Comparison of ENCODE assay signal across 31 cellular contexts in genomic region chr14:54660712-54661111, GRCh38.
"Had no signal": no experiment of that assay in that cellular context is flagged by ENCODE, and none has a peak within 500 bp of the region (broad histone marks: within the 10 kb centered on the region; RNA-seq: fewer than 3 reads in every experiment).

No MANE protein-coding gene starts in this region.

- H3K27me3 Mint-ChIP-seq: brain had no signal

- FAIRE-seq: astrocyte, RCC 7860 had no signal

- H3K27ac Mint-ChIP-seq: activated CD4-positive, alpha-beta memory T cell treated with anti-CD3 and anti-CD28 coated beads, Interleukin-2, amount 10 ng/mL, durations not matched to agents 7 days and 5 days; activated naive CD4-positive, alpha-beta T cell treated with anti-CD3 and anti-CD28 coated beads for 36 hours; activated naive CD4-positive, alpha-beta T cell treated with anti-CD3 and anti-CD28 coated beads, Interleukin-2, amount 50 U/mL, for 72 hours; activated T-cell treated with anti-CD3 and anti-CD28 coated beads, Interleukin-2, amount 50 U/mL, for 24 hours; T-cell; T-helper 17 cell had no signal

- H3K36me3 Mint-ChIP-seq: activated naive CD4-positive, alpha-beta T cell treated with anti-CD3 and anti-CD28 coated beads, Interleukin-2, amount 50 U/mL, for 72 hours; brain; T-cell had no signal

- H3K4me1 ChIP-seq: adrenal gland had no signal

- ATAC-seq: activated naive CD4-positive, alpha-beta T cell treated with anti-CD3 and anti-CD28 coated beads, Interleukin-2, amount 50 U/mL, for 72 hours; Right ventricle myocardium inferior; SK-N-SH treated with all-trans-retinoic acid at 6 μM for 48 hours; T-cell; T-helper 17 cell had no signal

- H3K4me3 ChIP-seq: adrenal gland, MG63 had no signal

- H3K36me3 ChIP-seq: adrenal gland, MG63 had no signal

- H3K27ac ChIP-seq: adrenal gland, RWPE1 had no signal

- H3K9me3 Mint-ChIP-seq: activated CD4-positive, alpha-beta memory T cell treated with anti-CD3 and anti-CD28 coated beads, Interleukin-2, amount 10 ng/mL, durations not matched to agents 7 days and 5 days; activated naive CD4-positive, alpha-beta T cell treated with anti-CD3 and anti-CD28 coated beads for 36 hours; activated naive CD4-positive, alpha-beta T cell treated with anti-CD3 and anti-CD28 coated beads, Interleukin-2, amount 50 U/mL, for 72 hours; activated T-cell treated with anti-CD3 and anti-CD28 coated beads, Interleukin-2, amount 50 U/mL, for 24 hours; brain; T-cell had no signal

- H3K27me3 ChIP-seq: adrenal gland, MG63 had no signal

- H3K9me3 ChIP-seq: adrenal gland, MG63 had no signal

- DNase-seq: activated CD4-positive, alpha-beta memory T cell treated with anti-CD3 and anti-CD28 coated beads, Interleukin-2, amount 10 ng/mL, durations not matched to agents 7 days and 5 days; activated CD4-positive, alpha-beta T cell treated with anti-CD3 and anti-CD28 coated beads for 1 hour; activated CD4-positive, alpha-beta T cell treated with anti-CD3 and anti-CD28 coated beads for 48 hours; activated CD4-positive, CD25-positive, alpha-beta regulatory T cell; activated gamma-delta T cell treated with Interleukin-2 at 50 U/mL for 16 hours; activated naive CD4-positive, alpha-beta T cell treated with anti-CD3 and anti-CD28 coated beads for 36 hours; activated T-cell treated with anti-CD3 and anti-CD28 coated beads, Interleukin-2, amount 50 U/mL, for 24 hours; adrenal gland; central memory CD4-positive, alpha-beta T cell; Kasumi-1; KG1; MG63; NCI-H1048; NCI-H1105 treated with DMSO at 0.1 percent for 48 hours; NCI-H1436; NCI-H1694; NCI-H1930; NCI-H2081 treated with DMSO at 0.1 percent for 48 hours; NCI-H226; NCI-H524 treated with DMSO at 0.1 percent for 48 hours; SIG-M5; T-cell; T-helper 17 cell; WERI-Rb-1 had no signal

- H3K4me3 Mint-ChIP-seq: activated CD4-positive, alpha-beta memory T cell treated with anti-CD3 and anti-CD28 coated beads, Interleukin-2, amount 10 ng/mL, durations not matched to agents 7 days and 5 days; activated naive CD4-positive, alpha-beta T cell treated with anti-CD3 and anti-CD28 coated beads for 36 hours; activated T-cell treated with anti-CD3 and anti-CD28 coated beads, Interleukin-2, amount 50 U/mL, for 24 hours; T-cell; T-helper 17 cell had no signal
